Comparison of ENCODE assay signal across 18 cellular contexts in genomic region chr2:212956665-212957064, GRCh38.
DNase-seq lines count a peak whose midpoint lies in the region; ATAC-seq, FAIRE-seq and TF ChIP-seq lines count a peak whose summit lies in the region.
"Had no signal": no experiment of that assay in that cellular context is flagged by ENCODE, and none has a peak within 500 bp of the region (broad histone marks: within the 10 kb centered on the region; RNA-seq: fewer than 3 reads in every experiment).

No MANE protein-coding gene starts in this region.

- no peak overlapping the region for H3K14ac ChIP-seq in mesenchymal stem cell (ENCODE audit: low read length in 2 of 2)

- H3F3A ChIP-seq in SK-N-SH (replicated peaks; ENCODE audit: insufficient read depth): no peaks in the 10 kb centered on the region

- H3K4me3 ChIP-seq in SK-N-SH (ENCODE audit: low read depth in 2 of 2, low read length in 1 of 2) (no peak overlapping the region), mammary epithelial cell (replicated peaks in 1 of 3; ENCODE audit: insufficient read depth in 1 of 3, low read depth in 2 of 3, low read length in 3 of 3) (peak overlapping the region in 2 of 3 experiments; percentile 13 to 29), mesenchymal stem cell (ENCODE audit: insufficient read depth in 1 of 2, low read depth in 1 of 2, low read length in 2 of 2) (peak overlapping the region in 1 of 2 experiments; percentile 36), thyroid gland (replicated peaks in 1 of 3) (no peak overlapping the region), kidney (ENCODE audit: low read length in 2 of 2) (no peak overlapping the region)
- H3K4me3 ChIP-seq: GM23338 had no signal

- ATAC-seq in SK-N-SH treated with all-trans-retinoic acid at 6 μM for 48 hours (no peak), HG02571 (IDR thresholded peaks at IDR 0.05; ENCODE audit: unreplicated experiment) (no peak)
- ATAC-seq: gastrocnemius medialis, GM23338, T-helper 17 cell had no signal

- H2BK12ac ChIP-seq in mesenchymal stem cell (ENCODE audit: low read length in 2 of 2): no peak overlapping the region

- DNase-seq in SK-N-SH (no peak), mammary epithelial cell (peak; percentile 58), mesenchymal stem cell (no peak), thyroid gland (peak; percentile 53 to 54), urothelium cell line (ENCODE audit: low spot score) (no peak), kidney (no peak)
- DNase-seq: ACHN; activated CD4-positive, alpha-beta T cell treated with anti-CD3 and anti-CD28 coated beads, Interleukin-2, amount 10 ng/mL, durations not matched to agents 24 days and 14 days; gastrocnemius medialis; NCI-H1417 treated with DMSO at 0.1 percent for 48 hours; NCI-H526; stimulated activated CD4-positive, alpha-beta T cell treated with anti-CD3 and anti-CD28 coated beads, Interleukin-4, amount 100 ng/mL, for 24 hours; T-helper 17 cell had no signal

- in situ Hi-C loops in mammary epithelial cell (cut with MboI; ENCODE audit: low sequenced_read_pairs in 2 of 2): no loop called here

- H3K36me3 ChIP-seq in SK-N-SH (replicated peaks in 1 of 2; ENCODE audit: control insufficient read depth in 1 of 2, insufficient read depth in 2 of 2, low read length in 1 of 2): no peaks in the 10 kb centered on the region
- H3K36me3 ChIP-seq in mammary epithelial cell (ENCODE audit: insufficient read depth, low read length): no peaks in the 10 kb centered on the region
- no peaks in the 10 kb centered on the region for H3K36me3 ChIP-seq in mesenchymal stem cell (ENCODE audit: control insufficient read depth in 1 of 2, insufficient read depth in 2 of 2, low read depth in 1 of 2, low read length in 2 of 2)
- no peaks in the 10 kb centered on the region for H3K36me3 ChIP-seq in thyroid gland
- no peaks in the 10 kb centered on the region for H3K36me3 ChIP-seq in kidney (ENCODE audit: control insufficient read depth in 1 of 2, insufficient read depth in 2 of 2, low read length in 2 of 2)
- H3K36me3 ChIP-seq: gastrocnemius medialis had no signal

- H3K79me2 ChIP-seq in SK-N-SH (ENCODE audit: insufficient read depth): no peaks in the 10 kb centered on the region
- H3K79me2 ChIP-seq in mammary epithelial cell (ENCODE audit: insufficient read depth, low read length): no peaks in the 10 kb centered on the region

- peak overlapping the region; percentile 36; the same call in 1 of the 2 replicates for H2AFZ ChIP-seq in SK-N-SH (ENCODE audit: low read depth)
- H2AFZ ChIP-seq in mammary epithelial cell (ENCODE audit: low read depth, low read length): peak overlapping the region; percentile 68
- H2AFZ ChIP-seq in mesenchymal stem cell (ENCODE audit: low read depth, low read length): no peak overlapping the region
- H2AFZ ChIP-seq: GM23338 had no signal

- no peak overlapping the region for H2BK15ac ChIP-seq in mesenchymal stem cell (ENCODE audit: low read depth, poor library complexity, severe bottlenecking)

- no peak overlapping the region for H2BK120ac ChIP-seq in mesenchymal stem cell (ENCODE audit: low read depth, low read length)

- POLR2A ChIA-PET in SK-N-SH (lab: Yijun Ruan, JAX): no interaction called here

- H3K23ac ChIP-seq in mesenchymal stem cell (ENCODE audit: low read length in 2 of 2): no peak overlapping the region

- no peaks in the 10 kb centered on the region for H3K79me1 ChIP-seq in mesenchymal stem cell (replicated peaks; ENCODE audit: low read length, poor library complexity, severe bottlenecking)

- no peak overlapping the region for H3K4ac ChIP-seq in mesenchymal stem cell (ENCODE audit: low read depth in 1 of 2, low read length in 2 of 2)

- dilution Hi-C loops in mammary epithelial cell (cut with HindIII; ENCODE audit: low sequenced_read_pairs): no loop called here

- H4K91ac ChIP-seq in mesenchymal stem cell (ENCODE audit: low read length): no peak overlapping the region

- TF ChIP-seq RAD21 in SK-N-SH (IDR thresholded peaks at IDR 0.05; ENCODE audit: low read length): no peak

- H3K9me3 ChIP-seq in SK-N-SH: no peaks in the 10 kb centered on the region
- no peaks in the 10 kb centered on the region for H3K9me3 ChIP-seq in mammary epithelial cell (replicated peaks; ENCODE audit: insufficient read depth, low read length)
- no peaks in the 10 kb centered on the region for H3K9me3 ChIP-seq in mesenchymal stem cell (ENCODE audit: control insufficient read depth, low read length)
- no peaks in the 10 kb centered on the region for H3K9me3 ChIP-seq in thyroid gland
- H3K9me3 ChIP-seq in kidney (ENCODE audit: control insufficient read depth in 1 of 2, low read length in 2 of 2): no peaks in the 10 kb centered on the region
- H3K9me3 ChIP-seq: gastrocnemius medialis had no signal

- no peak overlapping the region for H2AK5ac ChIP-seq in mesenchymal stem cell (ENCODE audit: low read length, severe bottlenecking)

- H3K4me2 ChIP-seq in SK-N-SH: peak overlapping the region; percentile 27; the same call in 1 of the 2 replicates
- peak overlapping the region; percentile 80 for H3K4me2 ChIP-seq in mammary epithelial cell (ENCODE audit: insufficient read depth, low read depth, low read length)
- no peak overlapping the region for H3K4me2 ChIP-seq in mesenchymal stem cell (ENCODE audit: low read length, poor library complexity, severe bottlenecking)
- H3K4me2 ChIP-seq: GM23338 had no signal

- CTCF ChIA-PET in SK-N-SH (lab: Yijun Ruan, JAX): interaction anchor here (1.0 to 1.1 kb wide), 2 partner anchors 21 to 192 kb away, joined by 3 read pairs; no protein-coding TSS in a partner anchor
- CTCF ChIA-PET in mammary epithelial cell (lab: Charles Lee; ENCODE audit: low non-redundant PET): no interaction called here

- H3K18ac ChIP-seq in mesenchymal stem cell (ENCODE audit: low read depth in 1 of 2, low read length in 2 of 2): no peak overlapping the region

- no peak for TF ChIP-seq EP300 in SK-N-SH (IDR thresholded peaks at IDR 0.05; ENCODE audit: borderline replicate concordance in 1 of 2, low read depth in 1 of 2, low read length in 1 of 2)

- H4K20me1 ChIP-seq in SK-N-SH (ENCODE audit: insufficient read depth) (no peaks in the 10 kb centered on the region), mammary epithelial cell (ENCODE audit: insufficient read depth, low read length) (no peaks in the 10 kb centered on the region)

- intact Hi-C loops in mammary epithelial cell (cut with micrococcal nuclease): loop anchor here (10.0 kb wide), 1 partner anchor 182 kb away; no protein-coding TSS in a partner anchor
- intact Hi-C loops in thyroid gland (cut with DNase I): no loop called here
- intact Hi-C loops in kidney (cut with DNase I): no loop called here

- FAIRE-seq in urothelium cell line (lab: Jason Lieb, UNC) (no peak), kidney (lab: Jason Lieb, UNC) (no peak)
- FAIRE-seq: astrocyte, RCC 7860 had no signal

- H3K27me3 ChIP-seq in SK-N-SH (ENCODE audit: insufficient read depth) (no peaks in the 10 kb centered on the region), mammary epithelial cell (ENCODE audit: insufficient read depth, low read length) (no peaks in the 10 kb centered on the region), mesenchymal stem cell (ENCODE audit: control insufficient read depth in 1 of 2, insufficient read depth in 1 of 2, low read length in 2 of 2) (no peaks in the 10 kb centered on the region), thyroid gland (no peaks in the 10 kb centered on the region)
- H3K27me3 ChIP-seq: gastrocnemius medialis had no signal

- H3K9me2 ChIP-seq in SK-N-SH: no peaks in the 10 kb centered on the region

- TF ChIP-seq POLR2A in thyroid gland (IDR thresholded peaks at IDR 0.05): no peak

- WGBS in SK-N-SH (ENCODE audit: low lambda C conversion rate): 72% methylated on average over 2 of the region's 2 CpGs
- 0% methylated on average over 2 of the region's 2 CpGs for WGBS in mammary epithelial cell (ENCODE audit: low coverage, missing lambda C conversion rate)
- WGBS in mesenchymal stem cell: 30% methylated on average over 1 of the region's 2 CpGs
- 3 to 6% methylated on average over 2 of the region's 2 CpGs for WGBS in thyroid gland, 2 donors

- no peak overlapping the region for H3K27ac ChIP-seq in SK-N-SH (ENCODE audit: low read depth in 2 of 2, low read length in 1 of 2)
- H3K27ac ChIP-seq in mammary epithelial cell (ENCODE audit: insufficient read depth, low read depth, low read length): no peak overlapping the region
- H3K27ac ChIP-seq in mesenchymal stem cell (ENCODE audit: low read length, poor library complexity, severe bottlenecking): no peak overlapping the region
- H3K27ac ChIP-seq in thyroid gland: peak overlapping the region; percentile 54 to 66 (median 57)
- H3K27ac ChIP-seq in kidney (ENCODE audit: low read depth in 2 of 2, low read length in 2 of 2): no peak overlapping the region

- no peak for TF ChIP-seq CTCF in SK-N-SH (IDR thresholded peaks at IDR 0.05)
- TF ChIP-seq CTCF in mammary epithelial cell (conservative IDR thresholded peaks at IDR 0.05 in 1 of 2, IDR thresholded peaks at IDR 0.05 in 1 of 2; ENCODE audit: extremely low read depth in 1 of 2, insufficient read depth in 1 of 2, low read depth in 1 of 2, low read length in 2 of 2): no peak
- no peak for TF ChIP-seq CTCF in thyroid gland (IDR thresholded peaks at IDR 0.05)
- TF ChIP-seq CTCF in kidney (IDR thresholded peaks at IDR 0.05; ENCODE audit: borderline replicate concordance, extremely low read depth, insufficient read depth): no peak

- H2BK5ac ChIP-seq in mesenchymal stem cell (ENCODE audit: low read depth, low read length, poor library complexity, severe bottlenecking): no peak overlapping the region

- no TSS peak for BruUV-seq in mammary epithelial cell (replicated peaks; lab: Mats Ljungman, UMichigan)

- H3K4me1 ChIP-seq in SK-N-SH (ENCODE audit: control insufficient read depth in 1 of 2, insufficient read depth in 2 of 2, low read depth in 1 of 2, low read length in 1 of 2): peaks cover 2 to 3% of the 10 kb centered on the region in 2 experiments; a peak in 2 of 4 replicates
- H3K4me1 ChIP-seq in mammary epithelial cell (ENCODE audit: insufficient read depth, low read length): peaks cover 21% of the 10 kb centered on the region
- H3K4me1 ChIP-seq in mesenchymal stem cell (ENCODE audit: control insufficient read depth, insufficient read depth, low read depth, low read length): no peaks in the 10 kb centered on the region
- peaks cover 21 to 27% of the 10 kb centered on the region in 2 donors for H3K4me1 ChIP-seq in thyroid gland
- H3K4me1 ChIP-seq in kidney (ENCODE audit: control insufficient read depth in 1 of 2, insufficient read depth in 1 of 2, low read depth in 1 of 2, low read length in 2 of 2): peaks cover 0 to 4% of the 10 kb centered on the region in 2 donors

- H4K8ac ChIP-seq in mesenchymal stem cell (ENCODE audit: low read length): no peak overlapping the region

- H3K9ac ChIP-seq in SK-N-SH (no peak overlapping the region), mammary epithelial cell (ENCODE audit: insufficient read depth, low read length) (no peak overlapping the region), mesenchymal stem cell (ENCODE audit: low read length) (peak overlapping the region; percentile 62), kidney (ENCODE audit: low read length in 2 of 2) (no peak overlapping the region)

TF ChIP-seq in SK-N-SH, 30 proteins besides CTCF, POLR2A, EP300 and RAD21 (continues in another document):
- no peak for TF ChIP-seq FOXM1 (IDR thresholded peaks at IDR 0.05; ENCODE audit: low read depth)
- no peak for TF ChIP-seq SMC3 (IDR thresholded peaks at IDR 0.05; ENCODE audit: low read depth, low read length)

TF ChIP-seq in SK-N-SH treated with all-trans-retinoic acid at 6 μM for 48 hours, 23 proteins besides CTCF, POLR2A, EP300 and RAD21 (continues in another document):
- no peak for TF ChIP-seq SNAI2 (CRISPR knock-in tag; IDR thresholded peaks at IDR 0.05)

Comparison
In these comparisons a context has a peak if more than half of its experiments do, and no peak if none do; other contexts are left out.
1. DNase-seq: peak in mammary epithelial cell (single experiment) and thyroid gland (2 of 2); none in SK-N-SH (single experiment), mesenchymal stem cell (single experiment), urothelium cell line (single experiment) and kidney (single experiment).
2. H3K27ac ChIP-seq: peak in thyroid gland (3 of 3); none in SK-N-SH (0 of 2), mammary epithelial cell (single experiment), mesenchymal stem cell (single experiment) and kidney (0 of 2).
3. H3K4me3 ChIP-seq: peak in mammary epithelial cell (2 of 3); none in SK-N-SH (0 of 2), thyroid gland (0 of 3) and kidney (0 of 2).